ENCODE assay signal across 9 cellular contexts in genomic region chr21:26389971-26390641, GRCh38.
DNase-seq lines count a peak whose midpoint lies in the region; ATAC-seq lines count a peak whose summit lies in the region.
"Had no signal": no experiment of that assay in that cellular context is flagged by ENCODE, and none has a peak within 500 bp of the region (broad histone marks: within the 10 kb centered on the region; RNA-seq: fewer than 3 reads in every experiment).

No MANE protein-coding gene starts in this region.

- no peaks in the 10 kb centered on the region for H3K4me1 Mint-ChIP-seq in T-helper 2 cell treated with Interferon-gamma antibody and Interleukin-4, amounts not matched to agents 5 μg/mL and 100 μg/mL, for 36 hours (ENCODE audit: low read depth)

- no peak overlapping the region for H3K4me3 Mint-ChIP-seq in T-helper 2 cell treated with Interferon-gamma antibody and Interleukin-4, amounts not matched to agents 5 μg/mL and 100 μg/mL, for 36 hours

- DNase-seq in ELF-1 (ENCODE audit: low read depth, low spot score) (peak; percentile 11), HK-2 (ENCODE audit: unreplicated experiment) (peak; percentile 42), SW480 (ENCODE audit: low spot score) (peak; percentile 10), left kidney (ENCODE audit: low read depth, low spot score) (peak; percentile 56), DMS114 treated with DMSO at 0.1 percent for 48 hours (lab: John Stamatoyannopoulos, UW; ENCODE audit: unreplicated experiment) (no peak)
- DNase-seq in stimulated activated naive CD8-positive, alpha-beta T cell treated with anti-CD3 and anti-CD28 coated beads, Interleukin-15, Interleukin-2, amounts not matched to agents 100 U/mL and 50 U/mL, for 24 hours: no peak
- no peak for DNase-seq in T-helper 2 cell treated with Interferon-gamma antibody and Interleukin-4, amounts not matched to agents 5 μg/mL and 100 μg/mL, for 36 hours (ENCODE audit: low spot score)
- DNase-seq: Karpas-422 had no signal

- no peak for ATAC-seq in stimulated activated naive CD8-positive, alpha-beta T cell treated with anti-CD3 and anti-CD28 coated beads, Interleukin-15, Interleukin-2, amounts not matched to agents 100 U/mL and 50 U/mL, for 24 hours
- no peak for ATAC-seq in HG02642 (IDR thresholded peaks at IDR 0.05; ENCODE audit: poor library complexity, unreplicated experiment)

- H3K36me3 Mint-ChIP-seq in T-helper 2 cell treated with Interferon-gamma antibody and Interleukin-4, amounts not matched to agents 5 μg/mL and 100 μg/mL, for 36 hours (ENCODE audit: low read depth): no peaks in the 10 kb centered on the region

- H3K9me3 Mint-ChIP-seq in T-helper 2 cell treated with Interferon-gamma antibody and Interleukin-4, amounts not matched to agents 5 μg/mL and 100 μg/mL, for 36 hours: peaks cover 14% of the 10 kb centered on the region

- no peaks in the 10 kb centered on the region for H3K27me3 Mint-ChIP-seq in T-helper 2 cell treated with Interferon-gamma antibody and Interleukin-4, amounts not matched to agents 5 μg/mL and 100 μg/mL, for 36 hours (ENCODE audit: low read depth)

- no peak overlapping the region for H3K27ac Mint-ChIP-seq in T-helper 2 cell treated with Interferon-gamma antibody and Interleukin-4, amounts not matched to agents 5 μg/mL and 100 μg/mL, for 36 hours

Comparison
In these comparisons a context has a peak if more than half of its experiments do, and no peak if none do; other contexts are left out.
1. DNase-seq: peak in ELF-1 (single experiment), HK-2 (single experiment), SW480 (single experiment) and left kidney (single experiment); none in stimulated activated naive CD8-positive, alpha-beta T cell treated with anti-CD3 and anti-CD28 coated beads, Interleukin-15, Interleukin-2, amounts not matched to agents 100 U/mL and 50 U/mL, for 24 hours (single experiment), DMS114 treated with DMSO at 0.1 percent for 48 hours (single experiment) and T-helper 2 cell treated with Interferon-gamma antibody and Interleukin-4, amounts not matched to agents 5 μg/mL and 100 μg/mL, for 36 hours (single experiment).